ENCODE assay signal across 29 cellular contexts in genomic region chr9:26667882-26668281, GRCh38.
"Had no signal": no experiment of that assay in that cellular context is flagged by ENCODE, and none has a peak within 500 bp of the region (broad histone marks: within the 10 kb centered on the region; RNA-seq: fewer than 3 reads in every experiment).

No MANE protein-coding gene starts in this region.

- H3K9ac ChIP-seq: SK-N-SH had no signal

- H3K9me3 ChIP-seq: Peyer's patch, SJSA1, SK-N-SH had no signal

- H3K9me3 Mint-ChIP-seq: activated CD4-positive, alpha-beta T cell treated with anti-CD3 and anti-CD28 coated beads, Interleukin-2, amount 10 ng/mL, durations not matched to agents 7 days and 5 days; activated naive CD4-positive, alpha-beta T cell treated with anti-CD3 and anti-CD28 coated beads, Interleukin-2, amount 10 ng/mL, durations not matched to agents 7 days and 5 days; T-helper 1 cell treated with Interleukin-12 subunit alpha and Interleukin-12 subunit beta and Interleukin-4 antibody, amounts not matched to agents 30 μg/mL and 1 μg/mL, for 36 hours; T-helper 2 cell treated with Interferon-gamma antibody and Interleukin-4, amounts not matched to agents 5 μg/mL and 100 μg/mL, for 36 hours had no signal

- H3K36me3 ChIP-seq: brain microvascular endothelial cell, Peyer's patch, SJSA1 had no signal

- ATAC-seq: activated CD4-positive, alpha-beta T cell treated with anti-CD3 and anti-CD28 coated beads for 36 hours; activated CD4-positive, CD25-positive, alpha-beta regulatory T cell treated with anti-CD3 and anti-CD28 coated beads, Interleukin-2, amount 50 U/mL, for 24 hours; activated naive CD8-positive, alpha-beta T cell treated with anti-CD3 and anti-CD28 coated beads, Interleukin-2, amount 50 U/mL, for 24 hours; PC-3 had no signal

- H3K27ac ChIP-seq: brain microvascular endothelial cell, Peyer's patch, SJSA1 had no signal

- H3K27me3 ChIP-seq: brain microvascular endothelial cell, Peyer's patch, SJSA1 had no signal

- H3K4me3 ChIP-seq: Peyer's patch, SJSA1 had no signal

- H3K4me2 ChIP-seq: SK-N-SH had no signal

- H3K4me3 Mint-ChIP-seq: activated CD4-positive, alpha-beta T cell treated with anti-CD3 and anti-CD28 coated beads for 36 hours; activated CD4-positive, alpha-beta T cell treated with anti-CD3 and anti-CD28 coated beads, Interleukin-2, amount 10 ng/mL, durations not matched to agents 7 days and 5 days; activated naive CD4-positive, alpha-beta T cell treated with anti-CD3 and anti-CD28 coated beads, Interleukin-2, amount 10 ng/mL, durations not matched to agents 7 days and 5 days; activated naive CD8-positive, alpha-beta T cell; activated naive CD8-positive, alpha-beta T cell treated with anti-CD3 and anti-CD28 coated beads, Interleukin-2, amount 50 U/mL, for 24 hours; T-helper 1 cell treated with Interleukin-12 subunit alpha and Interleukin-12 subunit beta and Interleukin-4 antibody, amounts not matched to agents 30 μg/mL and 1 μg/mL, for 36 hours; T-helper 2 cell treated with Interferon-gamma antibody and Interleukin-4, amounts not matched to agents 5 μg/mL and 100 μg/mL, for 36 hours had no signal

- H3K36me3 Mint-ChIP-seq: activated naive CD4-positive, alpha-beta T cell treated with anti-CD3 and anti-CD28 coated beads, Interleukin-2, amount 10 ng/mL, durations not matched to agents 7 days and 5 days; activated naive CD8-positive, alpha-beta T cell had no signal

- H3K9me2 ChIP-seq: SK-N-SH had no signal

- H3K27me3 Mint-ChIP-seq: activated CD4-positive, alpha-beta T cell treated with anti-CD3 and anti-CD28 coated beads for 36 hours; activated CD4-positive, alpha-beta T cell treated with anti-CD3 and anti-CD28 coated beads, Interleukin-2, amount 10 ng/mL, durations not matched to agents 7 days and 5 days; activated naive CD4-positive, alpha-beta T cell treated with anti-CD3 and anti-CD28 coated beads, Interleukin-2, amount 10 ng/mL, durations not matched to agents 7 days and 5 days; activated naive CD8-positive, alpha-beta T cell; activated naive CD8-positive, alpha-beta T cell treated with anti-CD3 and anti-CD28 coated beads, Interleukin-2, amount 50 U/mL, for 24 hours had no signal

- H3K4me1 ChIP-seq: Peyer's patch, SJSA1 had no signal

- H3K4me1 Mint-ChIP-seq: activated CD4-positive, alpha-beta T cell treated with anti-CD3 and anti-CD28 coated beads for 36 hours; activated CD4-positive, alpha-beta T cell treated with anti-CD3 and anti-CD28 coated beads, Interleukin-2, amount 10 ng/mL, durations not matched to agents 7 days and 5 days; activated naive CD4-positive, alpha-beta T cell treated with anti-CD3 and anti-CD28 coated beads, Interleukin-2, amount 10 ng/mL, durations not matched to agents 7 days and 5 days; activated naive CD8-positive, alpha-beta T cell treated with anti-CD3 and anti-CD28 coated beads, Interleukin-2, amount 50 U/mL, for 24 hours had no signal

- H3K27ac Mint-ChIP-seq: activated CD4-positive, alpha-beta T cell treated with anti-CD3 and anti-CD28 coated beads for 36 hours; activated CD4-positive, alpha-beta T cell treated with anti-CD3 and anti-CD28 coated beads, Interleukin-2, amount 10 ng/mL, durations not matched to agents 7 days and 5 days; activated naive CD4-positive, alpha-beta T cell treated with anti-CD3 and anti-CD28 coated beads, Interleukin-2, amount 10 ng/mL, durations not matched to agents 7 days and 5 days; activated naive CD8-positive, alpha-beta T cell; activated naive CD8-positive, alpha-beta T cell treated with anti-CD3 and anti-CD28 coated beads, Interleukin-2, amount 50 U/mL, for 24 hours; T-helper 1 cell treated with Interleukin-12 subunit alpha and Interleukin-12 subunit beta and Interleukin-4 antibody, amounts not matched to agents 30 μg/mL and 1 μg/mL, for 36 hours; T-helper 2 cell treated with Interferon-gamma antibody and Interleukin-4, amounts not matched to agents 5 μg/mL and 100 μg/mL, for 36 hours had no signal

- DNase-seq: activated CD4-positive, alpha-beta T cell treated with anti-CD3 and anti-CD28 coated beads for 36 hours; activated CD4-positive, alpha-beta T cell treated with anti-CD3 and anti-CD28 coated beads, Interleukin-2, amount 10 ng/mL, durations not matched to agents 7 days and 5 days; activated CD4-positive, alpha-beta T cell treated with anti-CD3 and anti-CD28 coated beads, Interleukin-2, amount 50 U/mL, for 48 hours; activated CD8-positive, alpha-beta memory T cell treated with anti-CD3 and anti-CD28 coated beads, Interleukin-2, amount 50 U/mL, for 48 hours; activated effector memory CD4-positive, alpha-beta T cell treated with Interleukin-2 at 50 U/mL for 16 hours; activated naive CD4-positive, alpha-beta T cell treated with anti-CD3 and anti-CD28 coated beads, Interleukin-2, amount 10 ng/mL, durations not matched to agents 7 days and 5 days; activated naive CD8-positive, alpha-beta T cell treated with anti-CD3 and anti-CD28 coated beads, Interleukin-2, amount 50 U/mL, for 24 hours; activated T-cell treated with anti-CD3 and anti-CD28 coated beads, Interleukin-2, amount 50 U/mL, for 48 hours; anterior cingulate cortex; brain microvascular endothelial cell; central memory CD4-positive, alpha-beta T cell; MM.1S; MV-4-11; NCI-H1092; NCI-H1436 treated with DMSO at 0.1 percent for 48 hours; NCI-H1694 treated with DMSO at 0.1 percent for 48 hours; NCI-H2029; NCI-H345; NCI-H524 treated with DMSO at 0.1 percent for 48 hours; PC-3; Peyer's patch; RPMI8226; SHP77 treated with DMSO at 0.1 percent for 48 hours; SK-N-SH had no signal
